In genomic region chr7:129136887-129137647, GRCh38 we compare ENCODE assay signal across 13 cellular contexts. TPM values are rescaled to one million over a fixed set of nuclear protein-coding genes. Genes with fewer than 3 reads are reported as not detected.
A peak's percentile ranks its signal among the peaks of the same experiment; 100 is the strongest.
DNase-seq lines count a peak whose midpoint lies in the region; ATAC-seq, FAIRE-seq and TF ChIP-seq lines count a peak whose summit lies in the region.
"Had no signal": no experiment of that assay in that cellular context is flagged by ENCODE, and none has a peak within 500 bp of the region (broad histone marks: within the 10 kb centered on the region; RNA-seq: fewer than 3 reads in every experiment).

No MANE protein-coding gene starts in this region.

- H3K9ac ChIP-seq in Loucy (ENCODE audit: low read depth, low read length, poor library complexity, severe bottlenecking) (peak overlapping the region; percentile 33), HepG2 (ENCODE audit: insufficient read depth, low read depth, low read length) (no peak overlapping the region)

- H2AFZ ChIP-seq in Loucy (ENCODE audit: low read length) (peak overlapping the region; percentile 49), HepG2 (ENCODE audit: low read length) (no peak overlapping the region)

- peaks cover 17 to 36% (median 22%) of the 10 kb centered on the region in 4 donors for H3K4me1 Mint-ChIP-seq in CD4-positive, CD25-positive, alpha-beta regulatory T cell

- peaks cover 12% of the 10 kb centered on the region for H3K27me3 Mint-ChIP-seq in CD4-positive, CD25-positive, alpha-beta regulatory T cell

- H3K9me3 ChIP-seq in CD4-positive, CD25-positive, alpha-beta regulatory T cell (ENCODE audit: control insufficient read depth in 2 of 2, low read length in 2 of 2) = no peaks in the 10 kb centered on the region
- no peaks in the 10 kb centered on the region for H3K9me3 ChIP-seq in Loucy (ENCODE audit: insufficient read depth, low read depth, low read length)
- no peaks in the 10 kb centered on the region for H3K9me3 ChIP-seq in HepG2 (ENCODE audit: low read length)
- H3K9me3 ChIP-seq: gastroesophageal sphincter had no signal

- no peaks in the 10 kb centered on the region for H3K27me3 ChIP-seq in CD4-positive, CD25-positive, alpha-beta regulatory T cell (ENCODE audit: control insufficient read depth, insufficient read depth, low read length)
- no peaks in the 10 kb centered on the region for H3K27me3 ChIP-seq in Loucy (ENCODE audit: insufficient read depth, low read length, poor library complexity, severe bottlenecking)
- peaks cover 0 to 1% of the 10 kb centered on the region in 2 experiments; a peak in 1 of 5 replicates for H3K27me3 ChIP-seq in HepG2 (ENCODE audit: control insufficient read depth in 1 of 2, insufficient read depth in 2 of 2, low read length in 2 of 2)

- H3K36me3 ChIP-seq in CD4-positive, CD25-positive, alpha-beta regulatory T cell (ENCODE audit: control insufficient read depth, insufficient read depth, low read length) = no peaks in the 10 kb centered on the region
- H3K36me3 ChIP-seq in Loucy (ENCODE audit: insufficient read depth, low read length) = no peaks in the 10 kb centered on the region
- no peaks in the 10 kb centered on the region for H3K36me3 ChIP-seq in HepG2 (replicated peaks in 1 of 2; ENCODE audit: control insufficient read depth in 1 of 2, insufficient read depth in 2 of 2, low read length in 2 of 2)
- H3K36me3 ChIP-seq: gastroesophageal sphincter had no signal

- H3F3A ChIP-seq in Loucy (ENCODE audit: low read depth) = peaks cover 8% of the 10 kb centered on the region; the same call in 1 of the 2 replicates

- intact Hi-C loops in HepG2 (cut with micrococcal nuclease; ENCODE audit: unreplicated experiment) = no loop called here

- peak overlapping the region; percentile 29 for H3K27ac ChIP-seq in CD4-positive, CD25-positive, alpha-beta regulatory T cell (ENCODE audit: insufficient read depth, low read length, poor library complexity, severe bottlenecking)
- H3K27ac ChIP-seq in HepG2 (ENCODE audit: extremely low read length, insufficient read depth, low read length) = no peak overlapping the region
- H3K27ac ChIP-seq: gastroesophageal sphincter had no signal

- CTCF ChIA-PET in HepG2 (lab: Yijun Ruan, JAX; ENCODE audit: low intra/inter-chr PET ratio, low total read pairs) = no interaction called here

- POLR2A ChIA-PET in HepG2 (lab: Yijun Ruan, JAX) = no interaction called here

- peak overlapping the region; percentile 55 to 91 (median 89) for H3K27ac Mint-ChIP-seq in CD4-positive, CD25-positive, alpha-beta regulatory T cell

- TF ChIP-seq EP300 in HepG2 (IDR thresholded peaks at IDR 0.05; ENCODE audit: low read depth in 2 of 2, low read length in 2 of 2) (no peak), HepG2 (CRISPR knock-in tag; IDR thresholded peaks at IDR 0.05; ENCODE audit: borderline replicate concordance) (no peak)

- H4K20me1 ChIP-seq in Loucy (ENCODE audit: insufficient read depth, low read length, poor library complexity, severe bottlenecking) = no peaks in the 10 kb centered on the region
- H4K20me1 ChIP-seq in HepG2 (ENCODE audit: insufficient read depth, low read length) = no peaks in the 10 kb centered on the region

- BruUV-seq in HepG2 (replicated peaks; lab: Mats Ljungman, UMichigan) = no TSS peak

- peak overlapping the region; percentile 23 to 71 (median 46) for H3K4me3 Mint-ChIP-seq in CD4-positive, CD25-positive, alpha-beta regulatory T cell

- no peaks in the 10 kb centered on the region for H3K36me3 Mint-ChIP-seq in CD4-positive, CD25-positive, alpha-beta regulatory T cell

- in situ Hi-C loops in HepG2 (cut with HindIII; ENCODE audit: extremely low pct_ligation_motif_present, low pct_unique_long_range_greater_than_20kb) = no loop called here

- H3K4me1 ChIP-seq in CD4-positive, CD25-positive, alpha-beta regulatory T cell (ENCODE audit: control insufficient read depth, insufficient read depth, low read length, poor library complexity, severe bottlenecking) = peaks cover 21% of the 10 kb centered on the region
- peaks cover 22% of the 10 kb centered on the region for H3K4me1 ChIP-seq in Loucy (ENCODE audit: insufficient read depth, low read length, poor library complexity, severe bottlenecking)
- H3K4me1 ChIP-seq in HepG2 (ENCODE audit: insufficient read depth, low read length) = no peaks in the 10 kb centered on the region
- H3K4me1 ChIP-seq: gastroesophageal sphincter had no signal

- no peaks in the 10 kb centered on the region for H3K79me2 ChIP-seq in Loucy (ENCODE audit: insufficient read depth, low read length)
- H3K79me2 ChIP-seq in HepG2 (ENCODE audit: insufficient read depth, low read length) = no peaks in the 10 kb centered on the region

- TF ChIP-seq RAD21 in HepG2 (CRISPR knock-in tag; IDR thresholded peaks at IDR 0.05) = no peak

- ATAC-seq in CD4-positive, CD25-positive, alpha-beta regulatory T cell (ENCODE audit: low read depth in 2 of 2) = peak; percentile 61 to 64
- no peak for ATAC-seq in HepG2
- ATAC-seq: gastroesophageal sphincter had no signal

- peak overlapping the region; percentile 17 for H3K4me3 ChIP-seq in CD4-positive, CD25-positive, alpha-beta regulatory T cell (ENCODE audit: low read depth, low read length)
- H3K4me3 ChIP-seq in Loucy (ENCODE audit: low read length, poor library complexity, severe bottlenecking) (peak overlapping the region; percentile 11), HepG2 (replicated peaks in 1 of 3; ENCODE audit: insufficient read depth in 1 of 3, low read depth in 2 of 3, low read length in 3 of 3) (no peak overlapping the region)
- H3K4me3 ChIP-seq: gastroesophageal sphincter had no signal

- no peak for TF ChIP-seq POLR2A in HepG2 (IDR thresholded peaks at IDR 0.05; ENCODE audit: insufficient read depth in 1 of 2, low read depth in 2 of 2, low read length in 2 of 2)

- no peaks in the 10 kb centered on the region for H3K9me2 ChIP-seq in Loucy (replicated peaks; ENCODE audit: low read depth, low read length)

- peak in 2 of 3 donors; percentile 12 to 50 for DNase-seq in CD4-positive, CD25-positive, alpha-beta regulatory T cell
- no peak for DNase-seq in GM19239 (ENCODE audit: insufficient read length, low spot score)
- peak; percentile 44 for DNase-seq in dermis blood vessel endothelial cell
- DNase-seq in amygdala (lab: John Stamatoyannopoulos, UW) = no peak
- no peak for DNase-seq in HepG2 (ENCODE audit: low spot score)
- no peak for DNase-seq in SKM-1 treated with dmso at 0.1 percent for 144 hours (lab: John Stamatoyannopoulos, UW; ENCODE audit: unreplicated experiment)
- DNase-seq in NCI-H2081 treated with DMSO at 0.1 percent for 48 hours (lab: John Stamatoyannopoulos, UW) = no peak
- DNase-seq: NCI-H2171; stimulated activated CD4-positive, alpha-beta T cell treated with anti-CD3 and anti-CD28 coated beads, Interleukin-4, amount 100 ng/mL, for 1 hour had no signal

- H3K9me3 Mint-ChIP-seq in CD4-positive, CD25-positive, alpha-beta regulatory T cell = no peaks in the 10 kb centered on the region

- H3K4me2 ChIP-seq in Loucy (ENCODE audit: low read depth, low read length, poor library complexity, severe bottlenecking) = peak overlapping the region; percentile 43
- H3K4me2 ChIP-seq in HepG2 (ENCODE audit: low read depth, low read length) = no peak overlapping the region

- WGBS in HepG2 (ENCODE audit: low lambda C conversion rate) = 56% methylated on average over 3 of the region's 3 CpGs

- peak; percentile 93 for FAIRE-seq in GM19239 (lab: Jason Lieb, UNC)
- no peak for FAIRE-seq in HepG2 (lab: Jason Lieb, UNC)
- FAIRE-seq: bronchial epithelial cell, D721Med had no signal

- TF ChIP-seq CTCF in Loucy (conservative IDR thresholded peaks at IDR 0.05; ENCODE audit: low read length) = no peak
- TF ChIP-seq CTCF in HepG2 (CRISPR knock-in tag; IDR thresholded peaks at IDR 0.05) = no peak

RNA-seq across cellular contexts. Expression of gene TSPAN33, which starts 7.4 kb away (rescaled TPM):
- 4.5 TPM for total RNA-seq in CD4-positive, CD25-positive, alpha-beta regulatory T cell
- polyA plus RNA-seq in CD4-positive, CD25-positive, alpha-beta regulatory T cell = 1 to 10 TPM in 3 of 4 donors, under 1 TPM in 1; 0.96 to 3.2 (median 2.2) TPM
- 0.19 TPM in 1 of 2 replicates, not detected in the other for total RNA-seq in dermis blood vessel endothelial cell
- total RNA-seq in HepG2 (2016; rRNA removed; fragmentation: Illumina TruSeq; extraction: Trizol) = 12.9 and 15.3 TPM in 2 replicates
- total RNA-seq in HepG2 (2016; cell fraction: cytosol; rRNA removed; fragmentation: Illumina TruSeq; extraction: Trizol; ENCODE audit: low read depth) = 15.1 and 19.5 TPM in 2 replicates
- total RNA-seq in HepG2 (2016; cell fraction: insoluble cytoplasmic fraction; rRNA removed; fragmentation: Illumina TruSeq; extraction: Trizol) = 10.8 and 14.4 TPM in 2 replicates
- total RNA-seq in HepG2 (2016; cell fraction: membrane; rRNA removed; fragmentation: Illumina TruSeq; extraction: Trizol) = 32.7 and 34.3 TPM in 2 replicates
- 8.1 and 9.4 TPM in 2 replicates for total RNA-seq in HepG2 (2016; cell fraction: nucleus; rRNA removed; fragmentation: Illumina TruSeq; extraction: Trizol)
- polyA plus RNA-seq in HepG2 (2011; rRNA removed) = 16.5 and 18.2 TPM in 2 replicates
- polyA plus RNA-seq in HepG2 (2011; cell fraction: cytosol; rRNA removed) = 19.8 and 23.3 TPM in 2 replicates
- polyA plus RNA-seq in HepG2 (2011; cell fraction: nucleus; rRNA removed) = 8.5 and 9.9 TPM in 2 replicates
- polyA plus RNA-seq in HepG2 (2012) = 10.1 and 13.3 TPM in 2 replicates
- polyA plus RNA-seq in HepG2 (2016; cell fraction: cytosol; fragmentation: Illumina TruSeq; extraction: Trizol; ENCODE audit: low read depth) = 23.0 and 28.4 TPM in 2 replicates
- polyA plus RNA-seq in HepG2 (2016; cell fraction: insoluble cytoplasmic fraction; fragmentation: Illumina TruSeq; extraction: Trizol; ENCODE audit: low read depth) = 13.0 and 14.1 TPM in 2 replicates
- polyA plus RNA-seq in HepG2 (2016; cell fraction: membrane; fragmentation: Illumina TruSeq; extraction: Trizol; ENCODE audit: low read depth) = 35.6 and 37.4 TPM in 2 replicates
- 15.5 and 18.6 TPM in 2 replicates for polyA plus RNA-seq in HepG2 (2016; cell fraction: nucleus; fragmentation: Illumina TruSeq; extraction: Trizol; ENCODE audit: insufficient read depth, low read depth)
- 9.5 and 35.1 TPM in 2 replicates for polyA minus RNA-seq in HepG2 (2011; rRNA and poly(A)+ RNA removed; ENCODE audit: low replicate concordance)
- 9.1 and 9.7 TPM in 2 replicates for polyA minus RNA-seq in HepG2 (2011; cell fraction: cytosol; rRNA and poly(A)+ RNA removed)
- 7.2 and 10.4 TPM in 2 replicates for polyA minus RNA-seq in HepG2 (2011; cell fraction: nucleus; rRNA and poly(A)+ RNA removed)

RNA-seq across cellular contexts. Expression of gene SMO, which starts 51.4 kb away (rescaled TPM):
- total RNA-seq in CD4-positive, CD25-positive, alpha-beta regulatory T cell = 0.12 TPM
- polyA plus RNA-seq in CD4-positive, CD25-positive, alpha-beta regulatory T cell = not detected
- total RNA-seq in dermis blood vessel endothelial cell (3.2 and 5.8 TPM in 2 replicates), HepG2 (2016; rRNA removed; fragmentation: Illumina TruSeq; extraction: Trizol) (22.1 and 32.3 TPM in 2 replicates)
- total RNA-seq in HepG2 (2016; cell fraction: cytosol; rRNA removed; fragmentation: Illumina TruSeq; extraction: Trizol; ENCODE audit: low read depth) = 72.0 and 77.5 TPM in 2 replicates
- total RNA-seq in HepG2 (2016; cell fraction: insoluble cytoplasmic fraction; rRNA removed; fragmentation: Illumina TruSeq; extraction: Trizol) = 22.7 and 33.9 TPM in 2 replicates
- total RNA-seq in HepG2 (2016; cell fraction: membrane; rRNA removed; fragmentation: Illumina TruSeq; extraction: Trizol) = 37.3 and 38.5 TPM in 2 replicates
- total RNA-seq in HepG2 (2016; cell fraction: nucleus; rRNA removed; fragmentation: Illumina TruSeq; extraction: Trizol) = 26.1 and 28.3 TPM in 2 replicates
- 23.8 and 30.7 TPM in 2 replicates for polyA plus RNA-seq in HepG2 (2011; rRNA removed)
- polyA plus RNA-seq in HepG2 (2011; cell fraction: cytosol; rRNA removed) = 21.9 and 24.2 TPM in 2 replicates
- polyA plus RNA-seq in HepG2 (2011; cell fraction: nucleus; rRNA removed) = 68.3 and 80.4 TPM in 2 replicates
- 19.4 and 20.7 TPM in 2 replicates for polyA plus RNA-seq in HepG2 (2012)
- 4.1 and 4.4 TPM in 2 replicates for polyA plus RNA-seq in HepG2 (2016; cell fraction: cytosol; fragmentation: Illumina TruSeq; extraction: Trizol; ENCODE audit: low read depth)
- polyA plus RNA-seq in HepG2 (2016; cell fraction: insoluble cytoplasmic fraction; fragmentation: Illumina TruSeq; extraction: Trizol; ENCODE audit: low read depth) = 22.5 and 25.2 TPM in 2 replicates
- 14.8 and 15.2 TPM in 2 replicates for polyA plus RNA-seq in HepG2 (2016; cell fraction: membrane; fragmentation: Illumina TruSeq; extraction: Trizol; ENCODE audit: low read depth)
- polyA plus RNA-seq in HepG2 (2016; cell fraction: nucleus; fragmentation: Illumina TruSeq; extraction: Trizol; ENCODE audit: insufficient read depth, low read depth) = 63.0 and 65.6 TPM in 2 replicates
- 0.07 and 139 TPM in 2 replicates for polyA minus RNA-seq in HepG2 (2011; rRNA and poly(A)+ RNA removed; ENCODE audit: low replicate concordance)
- polyA minus RNA-seq in HepG2 (2011; cell fraction: cytosol; rRNA and poly(A)+ RNA removed) = 31.4 and 35.0 TPM in 2 replicates
- polyA minus RNA-seq in HepG2 (2011; cell fraction: nucleus; rRNA and poly(A)+ RNA removed) = 12.0 and 20.4 TPM in 2 replicates

Comparison
In these comparisons a context has a peak if more than half of its experiments do, and no peak if none do; other contexts are left out.
1. DNase-seq: peak in CD4-positive, CD25-positive, alpha-beta regulatory T cell (2 of 3) and dermis blood vessel endothelial cell (single experiment); none in GM19239 (single experiment), amygdala (0 of 56), HepG2 (single experiment), SKM-1 treated with dmso at 0.1 percent for 144 hours (single experiment) and NCI-H2081 treated with DMSO at 0.1 percent for 48 hours (single experiment).
2. H3K4me3 ChIP-seq: peak in CD4-positive, CD25-positive, alpha-beta regulatory T cell (single experiment) and Loucy (single experiment); none in HepG2 (0 of 3).